1 cellular context compared by ENCODE assay signal in the genomic region with DNA sequence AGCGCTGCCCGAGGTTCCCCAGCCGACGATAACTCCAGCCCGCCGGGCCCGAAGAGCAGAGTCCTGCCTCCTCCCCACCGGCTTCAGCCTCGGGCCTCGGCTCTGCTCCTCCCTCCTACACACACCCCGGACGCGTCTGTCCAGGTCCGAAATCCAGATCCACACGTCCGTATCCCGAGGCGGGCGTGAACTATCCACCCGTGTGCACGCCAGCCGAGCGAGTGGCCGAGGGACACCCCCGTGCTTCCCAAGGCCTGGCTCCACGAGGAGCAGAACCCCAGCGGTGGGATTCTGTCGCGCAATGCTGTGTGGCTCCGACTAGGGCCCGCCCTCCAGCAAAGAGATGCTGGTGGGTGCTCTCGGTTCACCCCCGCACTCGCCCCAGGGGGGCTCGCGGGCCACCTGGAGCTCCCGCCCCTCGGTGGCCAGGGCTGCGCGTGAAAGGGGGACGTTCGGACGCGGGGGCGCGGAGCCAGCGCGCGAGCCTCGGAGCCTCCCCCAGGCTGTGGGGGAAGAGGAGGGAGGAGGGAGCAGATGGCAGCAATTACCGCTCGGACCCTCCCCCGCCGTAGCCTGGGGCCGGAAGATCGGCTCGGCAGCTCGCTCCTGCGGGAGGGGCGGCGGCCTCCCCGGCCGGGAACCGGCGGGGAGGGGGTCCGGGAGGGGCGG.
TF ChIP-seq lines count a peak whose summit lies in the region.

No MANE protein-coding gene starts in this region.

TF ChIP-seq in K562, 482 proteins besides CTCF, POLR2A, EP300 and RAD21 (continues in another document):
- no peak for TF ChIP-seq SRF (CRISPR knock-in tag; IDR thresholded peaks at IDR 0.05)
- no peak for TF ChIP-seq JUNB (CRISPR knock-in tag; conservative IDR thresholded peaks at IDR 0.05)
- TF ChIP-seq ZNF311 (CRISPR knock-in tag; IDR thresholded peaks at IDR 0.05), result no peak
- no peak for TF ChIP-seq TGIF2 (CRISPR knock-in tag; IDR thresholded peaks at IDR 0.05)
- TF ChIP-seq LEF1 (IDR thresholded peaks at IDR 0.05), result no peak
- no peak for TF ChIP-seq LARP7 (IDR thresholded peaks at IDR 0.05)
- no peak for TF ChIP-seq ZKSCAN1 (IDR thresholded peaks at IDR 0.05; ENCODE audit: low read depth, low read length)
- TF ChIP-seq BRCA1 (IDR thresholded peaks at IDR 0.05), result no peak
- TF ChIP-seq BRCA1 (CRISPR knock-in tag; IDR thresholded peaks at IDR 0.05), result no peak
- TF ChIP-seq ZNF263 (CRISPR knock-in tag; IDR thresholded peaks at IDR 0.05; ENCODE audit: borderline replicate concordance), result peak; percentile 68; the same call in 1 of the 2 replicates
- TF ChIP-seq, protein P1, sequence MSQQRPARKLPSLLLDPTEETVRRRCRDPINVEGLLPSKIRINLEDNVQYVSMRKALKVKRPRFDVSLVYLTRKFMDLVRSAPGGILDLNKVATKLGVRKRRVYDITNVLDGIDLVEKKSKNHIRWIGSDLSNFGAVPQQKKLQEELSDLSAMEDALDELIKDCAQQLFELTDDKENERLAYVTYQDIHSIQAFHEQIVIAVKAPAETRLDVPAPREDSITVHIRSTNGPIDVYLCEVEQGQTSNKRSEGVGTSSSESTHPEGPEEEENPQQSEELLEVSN (IDR thresholded peaks at IDR 0.05; ENCODE audit: borderline replicate concordance in 1 of 2, extremely low read depth in 1 of 2, insufficient read depth in 1 of 2, insufficient read length in 1 of 2, low read depth in 1 of 2, low read length in 1 of 2, poor library complexity in 1 of 2, severe bottlenecking in 1 of 2), result peak in 1 of 2 experiments; percentile 18
- TF ChIP-seq CTBP1 (IDR thresholded peaks at IDR 0.05; ENCODE audit: borderline replicate concordance), result peak; percentile 28; the same call in 1 of the 2 replicates
- no peak for TF ChIP-seq POLR2H (tag; IDR thresholded peaks at IDR 0.05; ENCODE audit: low read depth)
- no peak for TF ChIP-seq CC2D1A (IDR thresholded peaks at IDR 0.05)
- no peak for TF ChIP-seq SIX5 (IDR thresholded peaks at IDR 0.05; ENCODE audit: borderline replicate concordance in 1 of 2, insufficient read depth in 1 of 2, low read depth in 1 of 2, low read length in 2 of 2)
- no peak for TF ChIP-seq ADNP (tag; IDR thresholded peaks at IDR 0.05)
- TF ChIP-seq SAFB (IDR thresholded peaks at IDR 0.05; ENCODE audit: borderline replicate concordance, low read depth, low read length), result 0 out of 2 replicates have a peak, but pooled peaks have one; percentile 30
- TF ChIP-seq GTF2F1 (IDR thresholded peaks at IDR 0.05; ENCODE audit: low read depth, low read length), result no peak
- TF ChIP-seq ZNF436 (CRISPR knock-in tag; IDR thresholded peaks at IDR 0.05), result no peak
- 0 out of 2 replicates have a peak, but pooled peaks have one; percentile 40 for TF ChIP-seq GABPB1 (CRISPR knock-in tag; IDR thresholded peaks at IDR 0.05)
- TF ChIP-seq MAZ (CRISPR knock-in tag; conservative IDR thresholded peaks at IDR 0.05 in 1 of 2, IDR thresholded peaks at IDR 0.05 in 1 of 2), result peak; percentile 39 to 55; a peak in 2 of 4 replicates
- TF ChIP-seq FIP1L1 (IDR thresholded peaks at IDR 0.05; ENCODE audit: low read depth, low read length, poor library complexity, severe bottlenecking), result no peak
- TF ChIP-seq, protein P2, sequence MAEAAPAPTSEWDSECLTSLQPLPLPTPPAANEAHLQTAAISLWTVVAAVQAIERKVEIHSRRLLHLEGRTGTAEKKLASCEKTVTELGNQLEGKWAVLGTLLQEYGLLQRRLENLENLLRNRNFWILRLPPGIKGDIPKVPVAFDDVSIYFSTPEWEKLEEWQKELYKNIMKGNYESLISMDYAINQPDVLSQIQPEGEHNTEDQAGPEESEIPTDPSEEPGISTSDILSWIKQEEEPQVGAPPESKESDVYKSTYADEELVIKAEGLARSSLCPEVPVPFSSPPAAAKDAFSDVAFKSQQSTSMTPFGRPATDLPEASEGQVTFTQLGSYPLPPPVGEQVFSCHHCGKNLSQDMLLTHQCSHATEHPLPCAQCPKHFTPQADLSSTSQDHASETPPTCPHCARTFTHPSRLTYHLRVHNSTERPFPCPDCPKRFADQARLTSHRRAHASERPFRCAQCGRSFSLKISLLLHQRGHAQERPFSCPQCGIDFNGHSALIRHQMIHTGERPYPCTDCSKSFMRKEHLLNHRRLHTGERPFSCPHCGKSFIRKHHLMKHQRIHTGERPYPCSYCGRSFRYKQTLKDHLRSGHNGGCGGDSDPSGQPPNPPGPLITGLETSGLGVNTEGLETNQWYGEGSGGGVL (CRISPR knock-in tag; IDR thresholded peaks at IDR 0.05), result no peak
- peak; percentile 26; the same call in 1 of the 2 replicates for TF ChIP-seq L3MBTL2 (IDR thresholded peaks at IDR 0.05)
- TF ChIP-seq STAT5A (IDR thresholded peaks at IDR 0.05; ENCODE audit: borderline replicate concordance, low read length), result no peak
- TF ChIP-seq TOE1 (IDR thresholded peaks at IDR 0.05; ENCODE audit: borderline replicate concordance), result no peak
- no peak for TF ChIP-seq TOE1 (CRISPR knock-in tag; IDR thresholded peaks at IDR 0.05; ENCODE audit: borderline replicate concordance, low read depth)
- TF ChIP-seq, protein P3, sequence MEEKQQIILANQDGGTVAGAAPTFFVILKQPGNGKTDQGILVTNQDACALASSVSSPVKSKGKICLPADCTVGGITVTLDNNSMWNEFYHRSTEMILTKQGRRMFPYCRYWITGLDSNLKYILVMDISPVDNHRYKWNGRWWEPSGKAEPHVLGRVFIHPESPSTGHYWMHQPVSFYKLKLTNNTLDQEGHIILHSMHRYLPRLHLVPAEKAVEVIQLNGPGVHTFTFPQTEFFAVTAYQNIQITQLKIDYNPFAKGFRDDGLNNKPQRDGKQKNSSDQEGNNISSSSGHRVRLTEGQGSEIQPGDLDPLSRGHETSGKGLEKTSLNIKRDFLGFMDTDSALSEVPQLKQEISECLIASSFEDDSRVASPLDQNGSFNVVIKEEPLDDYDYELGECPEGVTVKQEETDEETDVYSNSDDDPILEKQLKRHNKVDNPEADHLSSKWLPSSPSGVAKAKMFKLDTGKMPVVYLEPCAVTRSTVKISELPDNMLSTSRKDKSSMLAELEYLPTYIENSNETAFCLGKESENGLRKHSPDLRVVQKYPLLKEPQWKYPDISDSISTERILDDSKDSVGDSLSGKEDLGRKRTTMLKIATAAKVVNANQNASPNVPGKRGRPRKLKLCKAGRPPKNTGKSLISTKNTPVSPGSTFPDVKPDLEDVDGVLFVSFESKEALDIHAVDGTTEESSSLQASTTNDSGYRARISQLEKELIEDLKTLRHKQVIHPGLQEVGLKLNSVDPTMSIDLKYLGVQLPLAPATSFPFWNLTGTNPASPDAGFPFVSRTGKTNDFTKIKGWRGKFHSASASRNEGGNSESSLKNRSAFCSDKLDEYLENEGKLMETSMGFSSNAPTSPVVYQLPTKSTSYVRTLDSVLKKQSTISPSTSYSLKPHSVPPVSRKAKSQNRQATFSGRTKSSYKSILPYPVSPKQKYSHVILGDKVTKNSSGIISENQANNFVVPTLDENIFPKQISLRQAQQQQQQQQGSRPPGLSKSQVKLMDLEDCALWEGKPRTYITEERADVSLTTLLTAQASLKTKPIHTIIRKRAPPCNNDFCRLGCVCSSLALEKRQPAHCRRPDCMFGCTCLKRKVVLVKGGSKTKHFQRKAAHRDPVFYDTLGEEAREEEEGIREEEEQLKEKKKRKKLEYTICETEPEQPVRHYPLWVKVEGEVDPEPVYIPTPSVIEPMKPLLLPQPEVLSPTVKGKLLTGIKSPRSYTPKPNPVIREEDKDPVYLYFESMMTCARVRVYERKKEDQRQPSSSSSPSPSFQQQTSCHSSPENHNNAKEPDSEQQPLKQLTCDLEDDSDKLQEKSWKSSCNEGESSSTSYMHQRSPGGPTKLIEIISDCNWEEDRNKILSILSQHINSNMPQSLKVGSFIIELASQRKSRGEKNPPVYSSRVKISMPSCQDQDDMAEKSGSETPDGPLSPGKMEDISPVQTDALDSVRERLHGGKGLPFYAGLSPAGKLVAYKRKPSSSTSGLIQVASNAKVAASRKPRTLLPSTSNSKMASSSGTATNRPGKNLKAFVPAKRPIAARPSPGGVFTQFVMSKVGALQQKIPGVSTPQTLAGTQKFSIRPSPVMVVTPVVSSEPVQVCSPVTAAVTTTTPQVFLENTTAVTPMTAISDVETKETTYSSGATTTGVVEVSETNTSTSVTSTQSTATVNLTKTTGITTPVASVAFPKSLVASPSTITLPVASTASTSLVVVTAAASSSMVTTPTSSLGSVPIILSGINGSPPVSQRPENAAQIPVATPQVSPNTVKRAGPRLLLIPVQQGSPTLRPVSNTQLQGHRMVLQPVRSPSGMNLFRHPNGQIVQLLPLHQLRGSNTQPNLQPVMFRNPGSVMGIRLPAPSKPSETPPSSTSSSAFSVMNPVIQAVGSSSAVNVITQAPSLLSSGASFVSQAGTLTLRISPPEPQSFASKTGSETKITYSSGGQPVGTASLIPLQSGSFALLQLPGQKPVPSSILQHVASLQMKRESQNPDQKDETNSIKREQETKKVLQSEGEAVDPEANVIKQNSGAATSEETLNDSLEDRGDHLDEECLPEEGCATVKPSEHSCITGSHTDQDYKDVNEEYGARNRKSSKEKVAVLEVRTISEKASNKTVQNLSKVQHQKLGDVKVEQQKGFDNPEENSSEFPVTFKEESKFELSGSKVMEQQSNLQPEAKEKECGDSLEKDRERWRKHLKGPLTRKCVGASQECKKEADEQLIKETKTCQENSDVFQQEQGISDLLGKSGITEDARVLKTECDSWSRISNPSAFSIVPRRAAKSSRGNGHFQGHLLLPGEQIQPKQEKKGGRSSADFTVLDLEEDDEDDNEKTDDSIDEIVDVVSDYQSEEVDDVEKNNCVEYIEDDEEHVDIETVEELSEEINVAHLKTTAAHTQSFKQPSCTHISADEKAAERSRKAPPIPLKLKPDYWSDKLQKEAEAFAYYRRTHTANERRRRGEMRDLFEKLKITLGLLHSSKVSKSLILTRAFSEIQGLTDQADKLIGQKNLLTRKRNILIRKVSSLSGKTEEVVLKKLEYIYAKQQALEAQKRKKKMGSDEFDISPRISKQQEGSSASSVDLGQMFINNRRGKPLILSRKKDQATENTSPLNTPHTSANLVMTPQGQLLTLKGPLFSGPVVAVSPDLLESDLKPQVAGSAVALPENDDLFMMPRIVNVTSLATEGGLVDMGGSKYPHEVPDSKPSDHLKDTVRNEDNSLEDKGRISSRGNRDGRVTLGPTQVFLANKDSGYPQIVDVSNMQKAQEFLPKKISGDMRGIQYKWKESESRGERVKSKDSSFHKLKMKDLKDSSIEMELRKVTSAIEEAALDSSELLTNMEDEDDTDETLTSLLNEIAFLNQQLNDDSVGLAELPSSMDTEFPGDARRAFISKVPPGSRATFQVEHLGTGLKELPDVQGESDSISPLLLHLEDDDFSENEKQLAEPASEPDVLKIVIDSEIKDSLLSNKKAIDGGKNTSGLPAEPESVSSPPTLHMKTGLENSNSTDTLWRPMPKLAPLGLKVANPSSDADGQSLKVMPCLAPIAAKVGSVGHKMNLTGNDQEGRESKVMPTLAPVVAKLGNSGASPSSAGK (IDR thresholded peaks at IDR 0.05), result 0 out of 2 replicates have a peak, but pooled peaks have one; percentile 32
- no peak for TF ChIP-seq RUNX1 (IDR thresholded peaks at IDR 0.05; ENCODE audit: low read depth)
- TF ChIP-seq, protein P4, sequence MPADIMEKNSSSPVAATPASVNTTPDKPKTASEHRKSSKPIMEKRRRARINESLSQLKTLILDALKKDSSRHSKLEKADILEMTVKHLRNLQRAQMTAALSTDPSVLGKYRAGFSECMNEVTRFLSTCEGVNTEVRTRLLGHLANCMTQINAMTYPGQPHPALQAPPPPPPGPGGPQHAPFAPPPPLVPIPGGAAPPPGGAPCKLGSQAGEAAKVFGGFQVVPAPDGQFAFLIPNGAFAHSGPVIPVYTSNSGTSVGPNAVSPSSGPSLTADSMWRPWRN (IDR thresholded peaks at IDR 0.05; ENCODE audit: low read depth), result peak; percentile 79; the same call in 1 of the 2 replicates
- TF ChIP-seq CHCHD3 (CRISPR knock-in tag; IDR thresholded peaks at IDR 0.05), result no peak
- TF ChIP-seq, protein P5, sequence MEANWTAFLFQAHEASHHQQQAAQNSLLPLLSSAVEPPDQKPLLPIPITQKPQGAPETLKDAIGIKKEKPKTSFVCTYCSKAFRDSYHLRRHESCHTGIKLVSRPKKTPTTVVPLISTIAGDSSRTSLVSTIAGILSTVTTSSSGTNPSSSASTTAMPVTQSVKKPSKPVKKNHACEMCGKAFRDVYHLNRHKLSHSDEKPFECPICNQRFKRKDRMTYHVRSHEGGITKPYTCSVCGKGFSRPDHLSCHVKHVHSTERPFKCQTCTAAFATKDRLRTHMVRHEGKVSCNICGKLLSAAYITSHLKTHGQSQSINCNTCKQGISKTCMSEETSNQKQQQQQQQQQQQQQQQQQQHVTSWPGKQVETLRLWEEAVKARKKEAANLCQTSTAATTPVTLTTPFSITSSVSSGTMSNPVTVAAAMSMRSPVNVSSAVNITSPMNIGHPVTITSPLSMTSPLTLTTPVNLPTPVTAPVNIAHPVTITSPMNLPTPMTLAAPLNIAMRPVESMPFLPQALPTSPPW (CRISPR knock-in tag; IDR thresholded peaks at IDR 0.05), result peak; percentile 73
- 0 out of 2 replicates have a peak, but pooled peaks have one; percentile 17 for TF ChIP-seq CBFA2T2 (conservative IDR thresholded peaks at IDR 0.05)
- no peak for TF ChIP-seq BCOR (IDR thresholded peaks at IDR 0.05)
- TF ChIP-seq NRF1 (conservative IDR thresholded peaks at IDR 0.05 in 1 of 2, IDR thresholded peaks at IDR 0.05 in 1 of 2), result peak in 1 of 2 experiments; percentile 19; a peak in 1 of 4 replicates
- no peak for TF ChIP-seq ZNF57 (CRISPR knock-in tag; IDR thresholded peaks at IDR 0.05)
- TF ChIP-seq EGR1 (conservative IDR thresholded peaks at IDR 0.05), result peak; percentile 77
- no peak for TF ChIP-seq ZNF584 (CRISPR knock-in tag; IDR thresholded peaks at IDR 0.05; ENCODE audit: low read depth)
- peak; percentile 19; the same call in 1 of the 2 replicates for TF ChIP-seq CBFA2T3 (IDR thresholded peaks at IDR 0.05)
- TF ChIP-seq, protein P6, sequence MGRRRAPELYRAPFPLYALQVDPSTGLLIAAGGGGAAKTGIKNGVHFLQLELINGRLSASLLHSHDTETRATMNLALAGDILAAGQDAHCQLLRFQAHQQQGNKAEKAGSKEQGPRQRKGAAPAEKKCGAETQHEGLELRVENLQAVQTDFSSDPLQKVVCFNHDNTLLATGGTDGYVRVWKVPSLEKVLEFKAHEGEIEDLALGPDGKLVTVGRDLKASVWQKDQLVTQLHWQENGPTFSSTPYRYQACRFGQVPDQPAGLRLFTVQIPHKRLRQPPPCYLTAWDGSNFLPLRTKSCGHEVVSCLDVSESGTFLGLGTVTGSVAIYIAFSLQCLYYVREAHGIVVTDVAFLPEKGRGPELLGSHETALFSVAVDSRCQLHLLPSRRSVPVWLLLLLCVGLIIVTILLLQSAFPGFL (CRISPR knock-in tag; IDR thresholded peaks at IDR 0.05), result no peak
- no peak for TF ChIP-seq MED1 (CRISPR knock-in tag; IDR thresholded peaks at IDR 0.05; ENCODE audit: borderline replicate concordance)
- TF ChIP-seq, protein P7, sequence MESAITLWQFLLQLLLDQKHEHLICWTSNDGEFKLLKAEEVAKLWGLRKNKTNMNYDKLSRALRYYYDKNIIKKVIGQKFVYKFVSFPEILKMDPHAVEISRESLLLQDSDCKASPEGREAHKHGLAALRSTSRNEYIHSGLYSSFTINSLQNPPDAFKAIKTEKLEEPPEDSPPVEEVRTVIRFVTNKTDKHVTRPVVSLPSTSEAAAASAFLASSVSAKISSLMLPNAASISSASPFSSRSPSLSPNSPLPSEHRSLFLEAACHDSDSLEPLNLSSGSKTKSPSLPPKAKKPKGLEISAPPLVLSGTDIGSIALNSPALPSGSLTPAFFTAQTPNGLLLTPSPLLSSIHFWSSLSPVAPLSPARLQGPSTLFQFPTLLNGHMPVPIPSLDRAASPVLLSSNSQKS (CRISPR knock-in tag; IDR thresholded peaks at IDR 0.05), result no peak
- TF ChIP-seq LCOR (CRISPR knock-in tag; IDR thresholded peaks at IDR 0.05), result 0 out of 2 replicates have a peak, but pooled peaks have one; percentile 40
